1 cellular context compared by ENCODE assay signal in the genomic region with DNA sequence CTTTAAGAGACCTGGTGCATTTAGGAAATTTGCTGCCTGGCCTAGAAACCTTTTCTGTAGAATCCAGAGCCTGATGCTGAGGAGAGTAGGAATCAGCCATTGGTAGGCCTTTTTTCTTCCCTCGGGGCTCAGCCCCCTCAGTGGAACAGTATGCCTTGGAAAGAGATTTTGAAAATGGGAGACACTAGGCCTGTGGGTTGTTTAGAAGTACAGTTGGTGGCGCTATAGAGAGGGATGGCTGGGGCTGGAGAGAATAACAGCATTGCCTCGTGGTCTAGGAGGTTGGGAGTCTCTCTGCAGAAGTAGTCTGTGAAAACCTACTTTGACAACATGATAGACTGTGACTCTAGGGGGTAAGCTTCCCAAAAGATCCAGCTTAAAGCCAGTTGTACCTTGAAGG.
TF ChIP-seq lines count a peak whose summit lies in the region.

No MANE protein-coding gene starts in this region.

TF ChIP-seq in K562, 482 proteins besides CTCF, POLR2A, EP300 and RAD21:
- no peak for TF ChIP-seq SREBF2 (CRISPR knock-in tag; IDR thresholded peaks at IDR 0.05)
- TF ChIP-seq, protein P1, sequence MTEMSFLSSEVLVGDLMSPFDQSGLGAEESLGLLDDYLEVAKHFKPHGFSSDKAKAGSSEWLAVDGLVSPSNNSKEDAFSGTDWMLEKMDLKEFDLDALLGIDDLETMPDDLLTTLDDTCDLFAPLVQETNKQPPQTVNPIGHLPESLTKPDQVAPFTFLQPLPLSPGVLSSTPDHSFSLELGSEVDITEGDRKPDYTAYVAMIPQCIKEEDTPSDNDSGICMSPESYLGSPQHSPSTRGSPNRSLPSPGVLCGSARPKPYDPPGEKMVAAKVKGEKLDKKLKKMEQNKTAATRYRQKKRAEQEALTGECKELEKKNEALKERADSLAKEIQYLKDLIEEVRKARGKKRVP (CRISPR knock-in tag; IDR thresholded peaks at IDR 0.05), result no peak
- TF ChIP-seq, protein P2, sequence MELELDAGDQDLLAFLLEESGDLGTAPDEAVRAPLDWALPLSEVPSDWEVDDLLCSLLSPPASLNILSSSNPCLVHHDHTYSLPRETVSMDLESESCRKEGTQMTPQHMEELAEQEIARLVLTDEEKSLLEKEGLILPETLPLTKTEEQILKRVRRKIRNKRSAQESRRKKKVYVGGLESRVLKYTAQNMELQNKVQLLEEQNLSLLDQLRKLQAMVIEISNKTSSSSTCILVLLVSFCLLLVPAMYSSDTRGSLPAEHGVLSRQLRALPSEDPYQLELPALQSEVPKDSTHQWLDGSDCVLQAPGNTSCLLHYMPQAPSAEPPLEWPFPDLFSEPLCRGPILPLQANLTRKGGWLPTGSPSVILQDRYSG (tag; conservative IDR thresholded peaks at IDR 0.05; ENCODE audit: low read depth), result no peak
- TF ChIP-seq ARID1B (IDR thresholded peaks at IDR 0.05), result no peak
- TF ChIP-seq ZNF445 (CRISPR knock-in tag; IDR thresholded peaks at IDR 0.05; ENCODE audit: low read depth), result no peak
- TF ChIP-seq FOXM1 (IDR thresholded peaks at IDR 0.05; ENCODE audit: low read depth), result no peak
- no peak for TF ChIP-seq FOXM1 (CRISPR knock-in tag; IDR thresholded peaks at IDR 0.05; ENCODE audit: low read depth)
